ENCODE assay signal across 20 cellular contexts in the genomic region with DNA sequence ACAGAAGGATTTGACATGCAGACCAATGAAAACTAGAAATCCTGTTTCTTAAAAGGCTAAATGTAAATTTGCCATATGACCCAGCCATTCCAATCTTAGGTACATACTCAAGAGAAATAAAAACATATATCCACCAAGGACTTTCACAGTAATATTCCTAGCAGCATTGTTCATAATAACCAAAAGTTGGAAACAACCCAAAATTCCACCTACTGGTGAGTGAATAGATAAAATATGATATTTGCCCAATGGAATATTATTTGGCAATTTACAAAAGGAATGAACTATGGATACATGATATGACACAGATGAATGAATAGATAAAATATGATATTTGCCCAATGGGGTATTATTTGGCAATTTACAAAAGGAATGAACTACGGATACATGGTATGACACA. TPM values are rescaled to one million over a fixed set of nuclear protein-coding genes. Genes with fewer than 3 reads are reported as not detected.
DNase-seq lines count a peak whose midpoint lies in the region; ATAC-seq, FAIRE-seq and TF ChIP-seq lines count a peak whose summit lies in the region.
"Had no signal": no experiment of that assay in that cellular context is flagged by ENCODE, and none has a peak within 500 bp of the region (broad histone marks: within the 10 kb centered on the region; RNA-seq: fewer than 3 reads in every experiment).

No MANE protein-coding gene starts in this region.

- ATAC-seq in HG02970 (IDR thresholded peaks at IDR 0.05; ENCODE audit: low FRiP score, unreplicated experiment): no peak

- H3K9me3 ChIP-seq in mammary epithelial cell (replicated peaks; ENCODE audit: insufficient read depth, low read length): no peaks in the 10 kb centered on the region
- H3K9me3 ChIP-seq in kidney (ENCODE audit: control insufficient read depth in 1 of 2, low read length in 2 of 2): no peaks in the 10 kb centered on the region
- no peaks in the 10 kb centered on the region for H3K9me3 ChIP-seq in adrenal gland (replicated peaks in 1 of 3)

- DNase-seq in EH (ENCODE audit: low read depth): peak; percentile 9
- peak; percentile 4 for DNase-seq in HFFc6
- peak; percentile 8 for DNase-seq in mammary epithelial cell
- DNase-seq in fibroblast of peridontal ligament (ENCODE audit: extremely low read depth): peak; percentile 36
- no peak for DNase-seq in erythroblast (lab: John Stamatoyannopoulos, UW)
- DNase-seq in kidney: no peak
- DNase-seq in adrenal gland: no peak
- DNase-seq: ACHN; CD4-positive, alpha-beta memory T cell; KG1; MM.1S; NCI-H1105 treated with DMSO at 0.1 percent for 48 hours; NCI-H187; NCI-H446 treated with DMSO at 0.1 percent for 48 hours; NCI-H748 treated with DMSO at 0.1 percent for 48 hours; SHP77 treated with DMSO at 0.1 percent for 48 hours had no signal

- H3K27me3 ChIP-seq in mammary epithelial cell (ENCODE audit: insufficient read depth, low read length) (peaks cover 2% of the 10 kb centered on the region), adrenal gland (no peaks in the 10 kb centered on the region)

- dilution Hi-C loops in mammary epithelial cell (cut with HindIII; ENCODE audit: low sequenced_read_pairs): no loop called here

- no TSS peak for BruUV-seq in mammary epithelial cell (replicated peaks; lab: Mats Ljungman, UMichigan)

- no peaks in the 10 kb centered on the region for H4K20me1 ChIP-seq in mammary epithelial cell (ENCODE audit: insufficient read depth, low read length)

- CTCF ChIA-PET in mammary epithelial cell (lab: Charles Lee; ENCODE audit: low non-redundant PET): interaction anchor here (0.6 to 0.7 kb wide), 2 partner anchors 9 to 20 kb away, joined by 3 to 4 read pairs; no protein-coding TSS in a partner anchor

- no peak overlapping the region for H3K9ac ChIP-seq in mammary epithelial cell (ENCODE audit: insufficient read depth, low read length)
- no peak overlapping the region for H3K9ac ChIP-seq in kidney (ENCODE audit: low read length in 2 of 2)

- in situ Hi-C loops in mammary epithelial cell (cut with MboI; ENCODE audit: low sequenced_read_pairs in 2 of 2): no loop called here

- H3K36me3 ChIP-seq in mammary epithelial cell (ENCODE audit: insufficient read depth, low read length) (no peaks in the 10 kb centered on the region), kidney (ENCODE audit: control insufficient read depth in 1 of 2, insufficient read depth in 2 of 2, low read length in 2 of 2) (no peaks in the 10 kb centered on the region), adrenal gland (replicated peaks in 1 of 2) (no peaks in the 10 kb centered on the region)

- TF ChIP-seq POLR2A in erythroblast (IDR thresholded peaks at IDR 0.05; ENCODE audit: low read length) (no peak), adrenal gland (IDR thresholded peaks at IDR 0.05) (no peak)

- H3K36me3 Mint-ChIP-seq in HFFc6 (ENCODE audit: low read depth): no peaks in the 10 kb centered on the region

- no peaks in the 10 kb centered on the region for H3K9me3 Mint-ChIP-seq in HFFc6
- H3K9me3 Mint-ChIP-seq: CD4-positive, alpha-beta memory T cell had no signal

- H3K4me1 ChIP-seq in mammary epithelial cell (ENCODE audit: insufficient read depth, low read length) (no peaks in the 10 kb centered on the region), kidney (ENCODE audit: control insufficient read depth in 1 of 2, insufficient read depth in 1 of 2, low read depth in 1 of 2, low read length in 2 of 2) (no peaks in the 10 kb centered on the region), adrenal gland (replicated peaks in 1 of 2) (no peaks in the 10 kb centered on the region)

- no peak overlapping the region for H3K27ac ChIP-seq in mammary epithelial cell (ENCODE audit: insufficient read depth, low read depth, low read length)
- no peak overlapping the region for H3K27ac ChIP-seq in kidney (ENCODE audit: low read depth in 2 of 2, low read length in 2 of 2)
- no peak overlapping the region for H3K27ac ChIP-seq in adrenal gland
- H3K27ac ChIP-seq: HL-60 had no signal

- no peak overlapping the region for H3K4me2 ChIP-seq in mammary epithelial cell (ENCODE audit: insufficient read depth, low read depth, low read length)

- intact Hi-C loops in mammary epithelial cell (cut with micrococcal nuclease): no loop called here
- intact Hi-C loops in kidney (cut with DNase I): no loop called here
- intact Hi-C loops in adrenal gland (cut with DNase I): no loop called here

- no peak for FAIRE-seq in kidney (lab: Jason Lieb, UNC)
- FAIRE-seq: GM18507, RCC 7860 had no signal

- no peak overlapping the region for H3K27ac Mint-ChIP-seq in HFFc6
- H3K27ac Mint-ChIP-seq: CD4-positive, alpha-beta memory T cell had no signal

- no peaks in the 10 kb centered on the region for H3K79me2 ChIP-seq in mammary epithelial cell (ENCODE audit: insufficient read depth, low read length)

- TF ChIP-seq CTCF in HFFc6 (IDR thresholded peaks at IDR 0.05) (peak; percentile 30; the same call in 1 of the 2 replicates), mammary epithelial cell (conservative IDR thresholded peaks at IDR 0.05 in 1 of 2, IDR thresholded peaks at IDR 0.05 in 1 of 2; ENCODE audit: extremely low read depth in 1 of 2, insufficient read depth in 1 of 2, low read depth in 1 of 2, low read length in 2 of 2) (peak; percentile 2 to 11), kidney (IDR thresholded peaks at IDR 0.05; ENCODE audit: borderline replicate concordance, extremely low read depth, insufficient read depth) (no peak), adrenal gland (IDR thresholded peaks at IDR 0.05) (no peak)

- H3K4me3 ChIP-seq in mammary epithelial cell (replicated peaks in 1 of 3; ENCODE audit: insufficient read depth in 1 of 3, low read depth in 2 of 3, low read length in 3 of 3): no peak overlapping the region
- no peak overlapping the region for H3K4me3 ChIP-seq in kidney (ENCODE audit: low read length in 2 of 2)
- H3K4me3 ChIP-seq in adrenal gland: no peak overlapping the region

- no peak overlapping the region for H2AFZ ChIP-seq in mammary epithelial cell (ENCODE audit: low read depth, low read length)

- no peak overlapping the region for H3K4me3 Mint-ChIP-seq in HFFc6
- H3K4me3 Mint-ChIP-seq: CD4-positive, alpha-beta memory T cell had no signal

- H3K4me1 Mint-ChIP-seq in HFFc6 (ENCODE audit: low read depth): 0 out of 2 replicates have a peak, but pooled peaks cover 4% of the 10 kb centered on the region

- WGBS in mammary epithelial cell (ENCODE audit: low coverage, missing lambda C conversion rate): 36% methylated on average over 1 of the region's 1 CpG
- WGBS in adrenal gland, 4 donors: 86 to 96% (median 92%) methylated on average over 1 of the region's 1 CpG

- H3K27me3 Mint-ChIP-seq in HFFc6 (ENCODE audit: insufficient read depth): no peaks in the 10 kb centered on the region; the same call in none of the 2 replicates
- H3K27me3 Mint-ChIP-seq: CD4-positive, alpha-beta memory T cell had no signal

RNA-seq across cellular contexts. Expression of a gene that starts 37.3 kb away (rescaled TPM):
- 1 to 10 TPM; 1.4 to 3.5 (median 2.3) TPM for total RNA-seq in HFFc6 (2021; fragmentation: NEBNext Ultra II Directional; extraction: Animal tissue kit (Norgen Biotek cat#: 25700))
- total RNA-seq in mammary epithelial cell (not detected), kidney (2.7 TPM), adrenal gland (1 to 10 TPM in 7 of 8 donors, under 1 TPM in 1; 0.18 to 3.9 (median 1.8) TPM)
- polyA plus RNA-seq in mammary epithelial cell (not detected), kidney (ENCODE audit: insufficient read depth, low read depth, low replicate concordance) (0.47 TPM), adrenal gland (1 to 10 TPM; 2.9 to 8.6 (median 3.1) TPM)
- polyA minus RNA-seq in mammary epithelial cell: not detected

Comparison
In these comparisons a context has a peak if more than half of its experiments do, and no peak if none do; other contexts are left out.
1. DNase-seq: peak in EH (single experiment), HFFc6 (single experiment), mammary epithelial cell (single experiment) and fibroblast of peridontal ligament (single experiment); none in erythroblast (0 of 2), kidney (single experiment) and adrenal gland (0 of 7).
2. CTCF ChIP-seq: peak in HFFc6 (single experiment) and mammary epithelial cell (2 of 2); none in kidney (single experiment) and adrenal gland (0 of 6).